ENCODE assay signal across 1 cellular context in genomic region chr3:101281616-101282015, GRCh38.
TF ChIP-seq lines count a peak whose summit lies in the region.

No MANE protein-coding gene starts in this region.

TF ChIP-seq in H1, 55 proteins besides CTCF, POLR2A, EP300 and RAD21 (continued from another document):
- TF ChIP-seq E2F6 (IDR thresholded peaks at IDR 0.05) (no peak), BACH1 (IDR thresholded peaks at IDR 0.05; ENCODE audit: low read length) (no peak), CBX8 (IDR thresholded peaks at IDR 0.05; ENCODE audit: borderline replicate concordance, low read depth, low read length) (no peak), GTF2F1 (IDR thresholded peaks at IDR 0.05; ENCODE audit: borderline replicate concordance, low read depth, low read length) (no peak), RFX5 (IDR thresholded peaks at IDR 0.05; ENCODE audit: borderline replicate concordance, low read depth, low read length) (no peak), CHD7 (IDR thresholded peaks at IDR 0.05; ENCODE audit: insufficient replicate concordance, low read length) (no peak)
